Comparison of ENCODE assay signal across 10 cellular contexts in genomic region chr7:263483-264351, GRCh38. TPM values are rescaled to one million over a fixed set of nuclear protein-coding genes. Genes with fewer than 3 reads are reported as not detected.
DNase-seq lines count a peak whose midpoint lies in the region; TF ChIP-seq lines count a peak whose summit lies in the region.
"Not testable (repeated sequence)": the region's sequence is repeated elsewhere in the genome, so short reads cannot be mapped to it uniquely, and the experiment has no call there.
"Had no signal": no experiment of that assay in that cellular context is flagged by ENCODE, and none has a peak within 500 bp of the region (broad histone marks: within the 10 kb centered on the region; RNA-seq: fewer than 3 reads in every experiment).

No MANE protein-coding gene starts in this region.

- H3K9me3 Mint-ChIP-seq in immature natural killer cell: not testable (repeated sequence)

- H3F3A ChIP-seq in DOHH2 (ENCODE audit: control insufficient read depth, insufficient read depth): peaks cover 17% of the 10 kb centered on the region

- not testable (repeated sequence) for H3K36me3 Mint-ChIP-seq in immature natural killer cell

- not testable (repeated sequence) for TF ChIP-seq POLR2A in breast epithelium (IDR thresholded peaks at IDR 0.05); prostate gland (IDR thresholded peaks at IDR 0.05); testis (IDR thresholded peaks at IDR 0.05)

- H4K20me1 ChIP-seq in DOHH2 (ENCODE audit: control insufficient read depth, insufficient read depth, low read depth, low read length): not testable (repeated sequence)

- H3K4me2 ChIP-seq in DOHH2 (ENCODE audit: low read length): not testable (repeated sequence)

- not testable (repeated sequence) for H3K4me1 Mint-ChIP-seq in immature natural killer cell

- H3K27me3 ChIP-seq in DOHH2 (ENCODE audit: control insufficient read depth, low read length); breast epithelium; prostate gland (replicated peaks; ENCODE audit: insufficient read depth); testis: not testable (repeated sequence)

- H3K9me3 ChIP-seq in DOHH2 (ENCODE audit: control insufficient read depth, insufficient read depth, low read length) (peaks cover 86% of the 10 kb centered on the region), breast epithelium (peaks cover 4 to 14% of the 10 kb centered on the region in 2 donors)
- not testable (repeated sequence) for H3K9me3 ChIP-seq in prostate gland, testis

- H3K27me3 Mint-ChIP-seq in immature natural killer cell (ENCODE audit: low read depth in 3 of 3): not testable (repeated sequence)

- in situ Hi-C loops in KBM-7 (cut with MboI; ENCODE audit: low pct_unique_long_range_greater_than_20kb, low sequenced_read_pairs): not testable (repeated sequence)

- intact Hi-C loops in breast epithelium (cut with DNase I; ENCODE audit: low total_unique reads); prostate gland (cut with DNase I); testis (cut with DNase I; ENCODE audit: low total_unique reads): not testable (repeated sequence)

- H3K4me3 ChIP-seq in DOHH2 (ENCODE audit: low read length); breast epithelium; prostate gland; testis: not testable (repeated sequence)

- not testable (repeated sequence) for H3K79me2 ChIP-seq in DOHH2 (ENCODE audit: control insufficient read depth, low read length)

- DNase-seq in KBM-7 (peak; percentile 51), SKM-1 treated with dmso at 0.1 percent for 144 hours (lab: John Stamatoyannopoulos, UW; ENCODE audit: unreplicated experiment) (peak; percentile 68), immature natural killer cell (peak; percentile 39 to 54 (median 48)), testis (peak; percentile 59)
- peak; percentile 70 for DNase-seq in activated CD8-positive, alpha-beta memory T cell treated with anti-CD3 and anti-CD28 coated beads, Interleukin-2, amount 50 U/mL, for 48 hours
- not testable (repeated sequence) for DNase-seq in breast epithelium (ENCODE audit: low spot score in 2 of 2); prostate gland (ENCODE audit: low spot score)

- H3K4me3 Mint-ChIP-seq in immature natural killer cell: not testable (repeated sequence)

- peak overlapping the region in 2 of 6 donors; percentile 28 to 80 for H3K27ac Mint-ChIP-seq in immature natural killer cell

- not testable (repeated sequence) for H3K36me3 ChIP-seq in DOHH2 (ENCODE audit: control insufficient read depth, low read length); prostate gland; testis (ENCODE audit: low read depth, missing control alignments)
- H3K36me3 ChIP-seq in breast epithelium: peaks cover 21% of the 10 kb centered on the region

- TF ChIP-seq CTCF in DOHH2 (IDR thresholded peaks at IDR 0.05; ENCODE audit: low read depth, low read length, poor library complexity, severe bottlenecking): peak; percentile 77
- not testable (repeated sequence) for TF ChIP-seq CTCF in breast epithelium (IDR thresholded peaks at IDR 0.05)
- peak in 1 of 4 experiments; percentile 39 for TF ChIP-seq CTCF in prostate gland (IDR thresholded peaks at IDR 0.05)
- TF ChIP-seq CTCF in testis (IDR thresholded peaks at IDR 0.05): peak in 2 of 3 experiments; percentile 17 to 48

- not testable (repeated sequence) for H3K27ac ChIP-seq in DOHH2 (ENCODE audit: low read depth, low read length); testis
- peak overlapping the region; percentile 20 to 75 for H3K27ac ChIP-seq in breast epithelium
- H3K27ac ChIP-seq in prostate gland: peak overlapping the region; percentile 57 to 61

- 72% methylated on average over 31 of the region's 37 CpGs for WGBS in prostate gland
- 31 to 68% methylated on average over 8 to 34 of the region's 37 CpGs for WGBS in testis, 2 donors

- not testable (repeated sequence) for H3K9me2 ChIP-seq in DOHH2 (replicated peaks; ENCODE audit: control insufficient read depth, low read length)

- not testable (repeated sequence) for H3K4me1 ChIP-seq in DOHH2 (ENCODE audit: control insufficient read depth, low read length); breast epithelium; prostate gland (replicated peaks); testis

RNA-seq across cellular contexts. Expression of gene FOXL3, which starts 26.3 kb away (rescaled TPM):
- total RNA-seq in breast epithelium (not detected), prostate gland (not detected), testis (10 to 100 TPM in 1 of 2 donors, 1 to 10 TPM in 1; 4.5 to 14.5 TPM)
- polyA plus RNA-seq in immature natural killer cell (not detected), testis (ENCODE audit: insufficient read depth, low read depth, low replicate concordance) (37.7 TPM)
- total RNA-seq: dermis microvascular lymphatic vessel endothelial cell had no signal
- polyA plus RNA-seq: thymus had no signal
